In the genomic region with DNA sequence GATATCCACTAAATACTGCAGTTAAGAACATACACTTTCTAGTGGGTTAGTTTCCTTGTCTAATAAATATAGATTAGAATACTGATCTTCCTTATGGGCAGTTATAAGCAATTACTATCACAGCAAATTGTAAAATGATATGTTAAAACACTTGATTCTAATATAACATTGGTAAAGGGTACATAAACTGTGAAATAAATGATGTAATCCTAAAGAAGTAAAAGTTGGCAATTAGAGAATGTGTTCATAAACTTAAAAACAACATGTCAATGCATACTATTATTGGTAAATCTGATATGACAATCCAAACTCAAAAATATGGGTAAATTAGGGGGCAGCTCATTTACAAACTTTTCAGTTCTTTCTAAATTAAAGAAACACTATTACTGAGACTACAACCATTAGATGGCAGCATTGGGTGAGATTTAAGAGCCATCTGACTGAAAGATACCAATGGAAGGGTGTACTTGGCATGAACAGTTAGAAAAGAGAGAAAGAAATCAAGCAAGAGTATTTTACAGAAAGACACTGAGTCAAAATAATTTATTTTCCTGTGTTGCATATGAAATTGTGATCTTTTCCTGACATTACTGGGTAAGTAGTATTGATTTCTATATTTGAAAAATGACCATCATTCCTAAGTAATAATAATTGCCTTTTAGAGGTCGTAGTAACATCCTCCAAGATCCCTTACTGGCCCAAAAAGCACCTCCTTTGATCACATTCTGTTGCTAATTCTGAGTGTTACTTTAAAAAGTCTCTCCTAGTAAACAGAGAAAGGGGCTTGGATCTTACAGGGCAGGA, we compare ENCODE assay signal across 1 cellular context.
TF ChIP-seq lines count a peak whose summit lies in the region.

No MANE protein-coding gene starts in this region.

TF ChIP-seq in HepG2, 621 proteins besides CTCF, POLR2A, EP300 and RAD21 (continued from another document and continues in another):
- TF ChIP-seq ZNF564 (CRISPR knock-in tag; IDR thresholded peaks at IDR 0.05) (no peak), ZBTB3 (CRISPR knock-in tag; IDR thresholded peaks at IDR 0.05; ENCODE audit: borderline replicate concordance, low read depth) (no peak), TAF15 (IDR thresholded peaks at IDR 0.05; ENCODE audit: low read depth, low read length, poor library complexity, severe bottlenecking) (no peak), ARNT (IDR thresholded peaks at IDR 0.05) (no peak), KDM2A (CRISPR knock-in tag; IDR thresholded peaks at IDR 0.05; ENCODE audit: borderline replicate concordance, low read depth) (no peak), PHF20 (CRISPR knock-in tag; IDR thresholded peaks at IDR 0.05) (no peak), ZNF703 (CRISPR knock-in tag; IDR thresholded peaks at IDR 0.05; ENCODE audit: borderline replicate concordance) (no peak), STAG1 (CRISPR knock-in tag; IDR thresholded peaks at IDR 0.05) (peak; percentile 80), ZZZ3 (CRISPR knock-in tag; IDR thresholded peaks at IDR 0.05; ENCODE audit: borderline replicate concordance) (no peak), ZFP41 (CRISPR knock-in tag; IDR thresholded peaks at IDR 0.05; ENCODE audit: borderline replicate concordance) (no peak), REL (CRISPR knock-in tag; conservative IDR thresholded peaks at IDR 0.05) (no peak), ZNF547 (CRISPR knock-in tag; IDR thresholded peaks at IDR 0.05) (no peak), KDM5A (IDR thresholded peaks at IDR 0.05; ENCODE audit: borderline replicate concordance, low read length) (0 out of 2 replicates have a peak, but pooled peaks have one; percentile 35), GZF1 (CRISPR knock-in tag; IDR thresholded peaks at IDR 0.05) (no peak), CHD4 (IDR thresholded peaks at IDR 0.05; ENCODE audit: borderline replicate concordance, low read length) (no peak), STAT5B (CRISPR knock-in tag; IDR thresholded peaks at IDR 0.05) (no peak), GABPA (IDR thresholded peaks at IDR 0.05; ENCODE audit: low read depth, low read length) (no peak), GABPA (CRISPR knock-in tag; IDR thresholded peaks at IDR 0.05; ENCODE audit: low read depth) (peak; percentile 19; the same call in 1 of the 2 replicates), ZNF569 (CRISPR knock-in tag; IDR thresholded peaks at IDR 0.05; ENCODE audit: borderline replicate concordance) (no peak), KLF13 (CRISPR knock-in tag; IDR thresholded peaks at IDR 0.05) (no peak), NR2F6 (IDR thresholded peaks at IDR 0.05) (no peak), NR2F6 (CRISPR knock-in tag; IDR thresholded peaks at IDR 0.05) (no peak), SALL1 (CRISPR knock-in tag; IDR thresholded peaks at IDR 0.05) (no peak)
- TF ChIP-seq, protein P1, sequence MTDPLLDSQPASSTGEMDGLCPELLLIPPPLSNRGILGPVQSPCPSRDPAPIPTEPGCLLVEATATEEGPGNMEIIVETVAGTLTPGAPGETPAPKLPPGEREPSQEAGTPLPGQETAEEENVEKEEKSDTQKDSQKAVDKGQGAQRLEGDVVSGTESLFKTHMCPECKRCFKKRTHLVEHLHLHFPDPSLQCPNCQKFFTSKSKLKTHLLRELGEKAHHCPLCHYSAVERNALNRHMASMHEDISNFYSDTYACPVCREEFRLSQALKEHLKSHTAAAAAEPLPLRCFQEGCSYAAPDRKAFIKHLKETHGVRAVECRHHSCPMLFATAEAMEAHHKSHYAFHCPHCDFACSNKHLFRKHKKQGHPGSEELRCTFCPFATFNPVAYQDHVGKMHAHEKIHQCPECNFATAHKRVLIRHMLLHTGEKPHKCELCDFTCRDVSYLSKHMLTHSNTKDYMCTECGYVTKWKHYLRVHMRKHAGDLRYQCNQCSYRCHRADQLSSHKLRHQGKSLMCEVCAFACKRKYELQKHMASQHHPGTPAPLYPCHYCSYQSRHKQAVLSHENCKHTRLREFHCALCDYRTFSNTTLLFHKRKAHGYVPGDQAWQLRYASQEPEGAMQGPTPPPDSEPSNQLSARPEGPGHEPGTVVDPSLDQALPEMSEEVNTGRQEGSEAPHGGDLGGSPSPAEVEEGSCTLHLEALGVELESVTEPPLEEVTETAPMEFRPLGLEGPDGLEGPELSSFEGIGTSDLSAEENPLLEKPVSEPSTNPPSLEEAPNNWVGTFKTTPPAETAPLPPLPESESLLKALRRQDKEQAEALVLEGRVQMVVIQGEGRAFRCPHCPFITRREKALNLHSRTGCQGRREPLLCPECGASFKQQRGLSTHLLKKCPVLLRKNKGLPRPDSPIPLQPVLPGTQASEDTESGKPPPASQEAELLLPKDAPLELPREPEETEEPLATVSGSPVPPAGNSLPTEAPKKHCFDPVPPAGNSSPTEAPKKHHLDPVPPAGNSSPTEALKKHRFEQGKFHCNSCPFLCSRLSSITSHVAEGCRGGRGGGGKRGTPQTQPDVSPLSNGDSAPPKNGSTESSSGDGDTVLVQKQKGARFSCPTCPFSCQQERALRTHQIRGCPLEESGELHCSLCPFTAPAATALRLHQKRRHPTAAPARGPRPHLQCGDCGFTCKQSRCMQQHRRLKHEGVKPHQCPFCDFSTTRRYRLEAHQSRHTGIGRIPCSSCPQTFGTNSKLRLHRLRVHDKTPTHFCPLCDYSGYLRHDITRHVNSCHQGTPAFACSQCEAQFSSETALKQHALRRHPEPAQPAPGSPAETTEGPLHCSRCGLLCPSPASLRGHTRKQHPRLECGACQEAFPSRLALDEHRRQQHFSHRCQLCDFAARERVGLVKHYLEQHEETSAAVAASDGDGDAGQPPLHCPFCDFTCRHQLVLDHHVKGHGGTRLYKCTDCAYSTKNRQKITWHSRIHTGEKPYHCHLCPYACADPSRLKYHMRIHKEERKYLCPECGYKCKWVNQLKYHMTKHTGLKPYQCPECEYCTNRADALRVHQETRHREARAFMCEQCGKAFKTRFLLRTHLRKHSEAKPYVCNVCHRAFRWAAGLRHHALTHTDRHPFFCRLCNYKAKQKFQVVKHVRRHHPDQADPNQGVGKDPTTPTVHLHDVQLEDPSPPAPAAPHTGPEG (CRISPR knock-in tag; IDR thresholded peaks at IDR 0.05): no peak
- TF ChIP-seq, protein P2, sequence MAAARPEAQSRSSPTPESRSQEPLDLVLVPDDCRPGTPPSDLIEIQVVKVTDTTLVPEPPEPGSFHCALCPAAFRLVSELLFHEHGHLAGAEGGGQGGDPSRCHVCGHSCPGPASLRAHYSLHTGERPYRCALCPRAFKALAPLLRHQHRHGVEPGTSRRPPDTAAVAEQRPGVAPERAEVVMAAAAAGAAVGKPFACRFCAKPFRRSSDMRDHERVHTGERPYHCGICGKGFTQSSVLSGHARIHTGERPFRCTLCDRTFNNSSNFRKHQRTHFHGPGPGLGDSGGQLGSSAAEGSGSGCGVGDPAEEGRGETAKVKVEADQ (CRISPR knock-in tag; IDR thresholded peaks at IDR 0.05; ENCODE audit: borderline replicate concordance): no peak
- TF ChIP-seq, protein P3, sequence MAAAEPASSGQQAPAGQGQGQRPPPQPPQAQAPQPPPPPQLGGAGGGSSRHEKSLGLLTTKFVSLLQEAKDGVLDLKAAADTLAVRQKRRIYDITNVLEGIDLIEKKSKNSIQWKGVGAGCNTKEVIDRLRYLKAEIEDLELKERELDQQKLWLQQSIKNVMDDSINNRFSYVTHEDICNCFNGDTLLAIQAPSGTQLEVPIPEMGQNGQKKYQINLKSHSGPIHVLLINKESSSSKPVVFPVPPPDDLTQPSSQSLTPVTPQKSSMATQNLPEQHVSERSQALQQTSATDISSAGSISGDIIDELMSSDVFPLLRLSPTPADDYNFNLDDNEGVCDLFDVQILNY (CRISPR knock-in tag; conservative IDR thresholded peaks at IDR 0.05): no peak
- TF ChIP-seq, protein P4, sequence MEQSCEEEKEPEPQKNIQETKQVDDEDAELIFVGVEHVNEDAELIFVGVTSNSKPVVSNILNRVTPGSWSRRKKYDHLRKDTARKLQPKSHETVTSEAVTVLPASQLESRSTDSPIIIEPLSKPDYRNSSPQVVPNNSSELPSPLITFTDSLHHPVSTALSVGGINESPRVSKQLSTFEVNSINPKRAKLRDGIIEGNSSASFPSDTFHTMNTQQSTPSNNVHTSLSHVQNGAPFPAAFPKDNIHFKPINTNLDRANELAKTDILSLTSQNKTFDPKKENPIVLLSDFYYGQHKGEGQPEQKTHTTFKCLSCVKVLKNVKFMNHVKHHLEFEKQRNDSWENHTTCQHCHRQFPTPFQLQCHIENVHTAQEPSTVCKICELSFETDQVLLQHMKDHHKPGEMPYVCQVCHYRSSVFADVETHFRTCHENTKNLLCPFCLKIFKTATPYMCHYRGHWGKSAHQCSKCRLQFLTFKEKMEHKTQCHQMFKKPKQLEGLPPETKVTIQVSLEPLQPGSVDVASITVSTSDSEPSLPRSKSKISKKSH (CRISPR knock-in tag; IDR thresholded peaks at IDR 0.05; ENCODE audit: borderline replicate concordance): no peak
- TF ChIP-seq, protein P5, sequence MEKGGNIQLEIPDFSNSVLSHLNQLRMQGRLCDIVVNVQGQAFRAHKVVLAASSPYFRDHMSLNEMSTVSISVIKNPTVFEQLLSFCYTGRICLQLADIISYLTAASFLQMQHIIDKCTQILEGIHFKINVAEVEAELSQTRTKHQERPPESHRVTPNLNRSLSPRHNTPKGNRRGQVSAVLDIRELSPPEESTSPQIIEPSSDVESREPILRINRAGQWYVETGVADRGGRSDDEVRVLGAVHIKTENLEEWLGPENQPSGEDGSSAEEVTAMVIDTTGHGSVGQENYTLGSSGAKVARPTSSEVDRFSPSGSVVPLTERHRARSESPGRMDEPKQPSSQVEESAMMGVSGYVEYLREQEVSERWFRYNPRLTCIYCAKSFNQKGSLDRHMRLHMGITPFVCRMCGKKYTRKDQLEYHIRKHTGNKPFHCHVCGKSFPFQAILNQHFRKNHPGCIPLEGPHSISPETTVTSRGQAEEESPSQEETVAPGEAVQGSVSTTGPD (CRISPR knock-in tag; IDR thresholded peaks at IDR 0.05): no peak
- TF ChIP-seq, protein P6, sequence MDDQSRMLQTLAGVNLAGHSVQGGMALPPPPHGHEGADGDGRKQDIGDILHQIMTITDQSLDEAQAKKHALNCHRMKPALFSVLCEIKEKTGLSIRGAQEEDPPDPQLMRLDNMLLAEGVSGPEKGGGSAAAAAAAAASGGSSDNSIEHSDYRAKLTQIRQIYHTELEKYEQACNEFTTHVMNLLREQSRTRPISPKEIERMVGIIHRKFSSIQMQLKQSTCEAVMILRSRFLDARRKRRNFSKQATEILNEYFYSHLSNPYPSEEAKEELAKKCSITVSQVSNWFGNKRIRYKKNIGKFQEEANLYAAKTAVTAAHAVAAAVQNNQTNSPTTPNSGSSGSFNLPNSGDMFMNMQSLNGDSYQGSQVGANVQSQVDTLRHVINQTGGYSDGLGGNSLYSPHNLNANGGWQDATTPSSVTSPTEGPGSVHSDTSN (CRISPR knock-in tag; IDR thresholded peaks at IDR 0.05; ENCODE audit: borderline replicate concordance): no peak
- TF ChIP-seq, protein P7, sequence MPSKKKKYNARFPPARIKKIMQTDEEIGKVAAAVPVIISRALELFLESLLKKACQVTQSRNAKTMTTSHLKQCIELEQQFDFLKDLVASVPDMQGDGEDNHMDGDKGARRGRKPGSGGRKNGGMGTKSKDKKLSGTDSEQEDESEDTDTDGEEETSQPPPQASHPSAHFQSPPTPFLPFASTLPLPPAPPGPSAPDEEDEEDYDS (CRISPR knock-in tag; IDR thresholded peaks at IDR 0.05): no peak
- TF ChIP-seq, protein P8, sequence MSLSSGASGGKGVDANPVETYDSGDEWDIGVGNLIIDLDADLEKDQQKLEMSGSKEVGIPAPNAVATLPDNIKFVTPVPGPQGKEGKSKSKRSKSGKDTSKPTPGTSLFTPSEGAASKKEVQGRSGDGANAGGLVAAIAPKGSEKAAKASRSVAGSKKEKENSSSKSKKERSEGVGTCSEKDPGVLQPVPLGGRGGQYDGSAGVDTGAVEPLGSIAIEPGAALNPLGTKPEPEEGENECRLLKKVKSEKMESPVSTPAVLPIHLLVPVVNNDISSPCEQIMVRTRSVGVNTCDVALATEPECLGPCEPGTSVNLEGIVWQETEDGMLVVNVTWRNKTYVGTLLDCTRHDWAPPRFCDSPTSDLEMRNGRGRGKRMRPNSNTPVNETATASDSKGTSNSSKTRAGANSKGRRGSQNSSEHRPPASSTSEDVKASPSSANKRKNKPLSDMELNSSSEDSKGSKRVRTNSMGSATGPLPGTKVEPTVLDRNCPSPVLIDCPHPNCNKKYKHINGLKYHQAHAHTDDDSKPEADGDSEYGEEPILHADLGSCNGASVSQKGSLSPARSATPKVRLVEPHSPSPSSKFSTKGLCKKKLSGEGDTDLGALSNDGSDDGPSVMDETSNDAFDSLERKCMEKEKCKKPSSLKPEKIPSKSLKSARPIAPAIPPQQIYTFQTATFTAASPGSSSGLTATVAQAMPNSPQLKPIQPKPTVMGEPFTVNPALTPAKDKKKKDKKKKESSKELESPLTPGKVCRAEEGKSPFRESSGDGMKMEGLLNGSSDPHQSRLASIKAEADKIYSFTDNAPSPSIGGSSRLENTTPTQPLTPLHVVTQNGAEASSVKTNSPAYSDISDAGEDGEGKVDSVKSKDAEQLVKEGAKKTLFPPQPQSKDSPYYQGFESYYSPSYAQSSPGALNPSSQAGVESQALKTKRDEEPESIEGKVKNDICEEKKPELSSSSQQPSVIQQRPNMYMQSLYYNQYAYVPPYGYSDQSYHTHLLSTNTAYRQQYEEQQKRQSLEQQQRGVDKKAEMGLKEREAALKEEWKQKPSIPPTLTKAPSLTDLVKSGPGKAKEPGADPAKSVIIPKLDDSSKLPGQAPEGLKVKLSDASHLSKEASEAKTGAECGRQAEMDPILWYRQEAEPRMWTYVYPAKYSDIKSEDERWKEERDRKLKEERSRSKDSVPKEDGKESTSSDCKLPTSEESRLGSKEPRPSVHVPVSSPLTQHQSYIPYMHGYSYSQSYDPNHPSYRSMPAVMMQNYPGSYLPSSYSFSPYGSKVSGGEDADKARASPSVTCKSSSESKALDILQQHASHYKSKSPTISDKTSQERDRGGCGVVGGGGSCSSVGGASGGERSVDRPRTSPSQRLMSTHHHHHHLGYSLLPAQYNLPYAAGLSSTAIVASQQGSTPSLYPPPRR (CRISPR knock-in tag; IDR thresholded peaks at IDR 0.05; ENCODE audit: borderline replicate concordance): no peak
- TF ChIP-seq, protein P9, sequence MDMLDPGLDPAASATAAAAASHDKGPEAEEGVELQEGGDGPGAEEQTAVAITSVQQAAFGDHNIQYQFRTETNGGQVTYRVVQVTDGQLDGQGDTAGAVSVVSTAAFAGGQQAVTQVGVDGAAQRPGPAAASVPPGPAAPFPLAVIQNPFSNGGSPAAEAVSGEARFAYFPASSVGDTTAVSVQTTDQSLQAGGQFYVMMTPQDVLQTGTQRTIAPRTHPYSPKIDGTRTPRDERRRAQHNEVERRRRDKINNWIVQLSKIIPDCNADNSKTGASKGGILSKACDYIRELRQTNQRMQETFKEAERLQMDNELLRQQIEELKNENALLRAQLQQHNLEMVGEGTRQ (IDR thresholded peaks at IDR 0.05; ENCODE audit: low read depth, low read length): no peak
- TF ChIP-seq, protein P9 (CRISPR knock-in tag; IDR thresholded peaks at IDR 0.05; ENCODE audit: borderline replicate concordance): no peak
- TF ChIP-seq, protein P10, sequence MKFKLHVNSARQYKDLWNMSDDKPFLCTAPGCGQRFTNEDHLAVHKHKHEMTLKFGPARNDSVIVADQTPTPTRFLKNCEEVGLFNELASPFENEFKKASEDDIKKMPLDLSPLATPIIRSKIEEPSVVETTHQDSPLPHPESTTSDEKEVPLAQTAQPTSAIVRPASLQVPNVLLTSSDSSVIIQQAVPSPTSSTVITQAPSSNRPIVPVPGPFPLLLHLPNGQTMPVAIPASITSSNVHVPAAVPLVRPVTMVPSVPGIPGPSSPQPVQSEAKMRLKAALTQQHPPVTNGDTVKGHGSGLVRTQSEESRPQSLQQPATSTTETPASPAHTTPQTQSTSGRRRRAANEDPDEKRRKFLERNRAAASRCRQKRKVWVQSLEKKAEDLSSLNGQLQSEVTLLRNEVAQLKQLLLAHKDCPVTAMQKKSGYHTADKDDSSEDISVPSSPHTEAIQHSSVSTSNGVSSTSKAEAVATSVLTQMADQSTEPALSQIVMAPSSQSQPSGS (CRISPR knock-in tag; IDR thresholded peaks at IDR 0.05): no peak; the same call in 1 of the 2 replicates
